8 cellular contexts compared by ENCODE assay signal in genomic region chr2:230849633-230850357, GRCh38. TPM values are rescaled to one million over a fixed set of nuclear protein-coding genes. Genes with fewer than 3 reads are reported as not detected.
DNase-seq lines count a peak whose midpoint lies in the region; ATAC-seq lines count a peak whose summit lies in the region.

No MANE protein-coding gene starts in this region.

- H3K36me3 Mint-ChIP-seq in naive thymus-derived CD8-positive, alpha-beta T cell = peaks cover 0 to 4% (median 0%) of the 10 kb centered on the region in 3 donors

- peak overlapping the region in 2 of 10 donors; percentile 18 to 25 for H3K4me3 Mint-ChIP-seq in naive thymus-derived CD8-positive, alpha-beta T cell
- H3K4me3 Mint-ChIP-seq in stimulated activated naive CD8-positive, alpha-beta T cell treated with anti-CD3 and anti-CD28 coated beads, Interleukin-15, amount 100 ng/mL, for 72 hours = no peak overlapping the region

- POLR2A ChIA-PET in naive thymus-derived CD8-positive, alpha-beta T cell (lab: Charles Lee) = interaction anchor here (0.9 kb wide), 1 partner anchor 137 kb away, joined by 4 read pairs; no protein-coding TSS in a partner anchor

- DNase-seq in Right ventricle myocardium inferior (ENCODE audit: missing footprints) = peak; percentile 90
- DNase-seq in cardiac septum (ENCODE audit: low spot score) = no peak
- peak; percentile 85 for DNase-seq in activated CD4-positive, CD25-positive, alpha-beta regulatory T cell treated with anti-CD3 and anti-CD28 coated beads, Interleukin-2, amount 50 U/mL, for 72 hours
- peak; percentile 57 for DNase-seq in central memory CD4-positive, alpha-beta T cell
- peak; percentile 40 to 80 (median 63) for DNase-seq in naive thymus-derived CD8-positive, alpha-beta T cell
- DNase-seq in stimulated activated naive CD8-positive, alpha-beta T cell treated with anti-CD3 and anti-CD28 coated beads, Interleukin-15, amount 100 ng/mL, for 72 hours = peak; percentile 74 to 77

- H3K27me3 Mint-ChIP-seq in naive thymus-derived CD8-positive, alpha-beta T cell = peaks cover 4 to 31% (median 10%) of the 10 kb centered on the region in 5 donors
- peaks cover 61% of the 10 kb centered on the region for H3K27me3 Mint-ChIP-seq in stimulated activated naive CD8-positive, alpha-beta T cell treated with anti-CD3 and anti-CD28 coated beads, Interleukin-15, amount 100 ng/mL, for 72 hours

- peak overlapping the region in 4 of 10 donors; percentile 33 to 77 (median 64) for H3K27ac Mint-ChIP-seq in naive thymus-derived CD8-positive, alpha-beta T cell
- H3K27ac Mint-ChIP-seq in stimulated activated naive CD8-positive, alpha-beta T cell treated with anti-CD3 and anti-CD28 coated beads, Interleukin-15, amount 100 ng/mL, for 72 hours = no peak overlapping the region

- peaks cover 5 to 16% (median 6%) of the 10 kb centered on the region in 4 donors for H3K4me1 Mint-ChIP-seq in naive thymus-derived CD8-positive, alpha-beta T cell
- H3K4me1 Mint-ChIP-seq in stimulated activated naive CD8-positive, alpha-beta T cell treated with anti-CD3 and anti-CD28 coated beads, Interleukin-15, amount 100 ng/mL, for 72 hours = peaks cover 16% of the 10 kb centered on the region

- no peak for ATAC-seq in Right ventricle myocardium inferior
- ATAC-seq in naive thymus-derived CD8-positive, alpha-beta T cell = peak; percentile 53 to 66
- ATAC-seq in stimulated activated naive CD8-positive, alpha-beta T cell treated with anti-CD3 and anti-CD28 coated beads, Interleukin-15, amount 100 ng/mL, for 72 hours = peak; percentile 48
- no peak for ATAC-seq in HG02970 (IDR thresholded peaks at IDR 0.05; ENCODE audit: low FRiP score, unreplicated experiment)
- no peak for ATAC-seq in GM18519 (IDR thresholded peaks at IDR 0.05; ENCODE audit: low FRiP score, unreplicated experiment)

- intact Hi-C loops in Right ventricle myocardium inferior (cut with DNase I) (loop anchor here (2.0 kb wide), 2 partner anchors 25 to 63 kb away; no protein-coding TSS in a partner anchor), cardiac septum (cut with DNase I) (loop anchor here (5.0 kb wide), 1 partner anchor 63 kb away; no protein-coding TSS in a partner anchor)

- peaks cover 0 to 2% (median 0%) of the 10 kb centered on the region in 9 donors for H3K9me3 Mint-ChIP-seq in naive thymus-derived CD8-positive, alpha-beta T cell
- H3K9me3 Mint-ChIP-seq in stimulated activated naive CD8-positive, alpha-beta T cell treated with anti-CD3 and anti-CD28 coated beads, Interleukin-15, amount 100 ng/mL, for 72 hours = no peaks in the 10 kb centered on the region

RNA-seq across cellular contexts. Expression of gene ITM2C, which starts 14.9 kb away (rescaled TPM):
- total RNA-seq in Right ventricle myocardium inferior = 29.6 TPM
- total RNA-seq in cardiac septum = 18.4 TPM
- 10 to 100 TPM; 30.9 to 38.7 TPM for total RNA-seq in naive thymus-derived CD8-positive, alpha-beta T cell
- 10 to 100 TPM; 35.4 to 56.7 (median 53.8) TPM for polyA plus RNA-seq in naive thymus-derived CD8-positive, alpha-beta T cell

Comparison
In these comparisons a context has a peak if more than half of its experiments do, and no peak if none do; other contexts are left out.
1. ATAC-seq: peak in naive thymus-derived CD8-positive, alpha-beta T cell (2 of 2) and stimulated activated naive CD8-positive, alpha-beta T cell treated with anti-CD3 and anti-CD28 coated beads, Interleukin-15, amount 100 ng/mL, for 72 hours (single experiment); none in Right ventricle myocardium inferior (single experiment), HG02970 (single experiment) and GM18519 (single experiment).